In the genomic region with DNA sequence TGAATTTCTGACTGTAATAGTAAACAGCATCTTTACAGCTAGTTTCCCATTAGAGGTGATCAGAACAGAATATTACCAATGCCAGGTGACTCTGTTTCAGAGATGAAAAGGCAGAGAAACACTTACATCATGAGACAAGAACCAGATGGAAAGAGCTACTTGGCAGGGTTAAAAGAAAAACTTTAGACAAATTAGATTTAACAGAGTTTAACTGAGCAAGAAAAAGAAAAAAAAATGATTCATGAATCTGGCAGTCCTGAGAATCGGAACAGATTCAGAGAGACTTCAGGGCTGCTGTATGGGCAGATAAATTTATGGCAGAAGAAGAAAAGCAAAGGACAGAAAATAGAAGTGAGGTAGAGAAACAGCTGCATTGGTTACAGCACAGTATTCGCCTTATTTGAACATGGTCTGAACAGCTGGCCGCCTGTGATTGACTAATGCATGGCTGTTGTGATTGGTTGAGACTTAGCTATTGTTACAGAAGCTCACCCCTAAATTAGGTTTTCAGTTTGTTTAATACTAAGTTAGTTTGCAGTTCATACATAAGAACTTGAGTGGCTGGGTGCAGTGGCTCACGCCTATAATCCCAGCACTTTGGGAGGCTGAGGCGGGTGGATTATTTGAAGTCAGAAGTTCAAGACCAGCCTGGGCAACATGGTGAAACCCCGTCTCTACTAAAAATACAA, we compare ENCODE assay signal across 2 cellular contexts.
TF ChIP-seq lines count a peak whose summit lies in the region.

No MANE protein-coding gene starts in this region.

TF ChIP-seq in SK-N-SH treated with all-trans-retinoic acid at 6 μM for 48 hours, 23 proteins besides CTCF, POLR2A, EP300 and RAD21 (continued from another document):
- TF ChIP-seq, protein P1, sequence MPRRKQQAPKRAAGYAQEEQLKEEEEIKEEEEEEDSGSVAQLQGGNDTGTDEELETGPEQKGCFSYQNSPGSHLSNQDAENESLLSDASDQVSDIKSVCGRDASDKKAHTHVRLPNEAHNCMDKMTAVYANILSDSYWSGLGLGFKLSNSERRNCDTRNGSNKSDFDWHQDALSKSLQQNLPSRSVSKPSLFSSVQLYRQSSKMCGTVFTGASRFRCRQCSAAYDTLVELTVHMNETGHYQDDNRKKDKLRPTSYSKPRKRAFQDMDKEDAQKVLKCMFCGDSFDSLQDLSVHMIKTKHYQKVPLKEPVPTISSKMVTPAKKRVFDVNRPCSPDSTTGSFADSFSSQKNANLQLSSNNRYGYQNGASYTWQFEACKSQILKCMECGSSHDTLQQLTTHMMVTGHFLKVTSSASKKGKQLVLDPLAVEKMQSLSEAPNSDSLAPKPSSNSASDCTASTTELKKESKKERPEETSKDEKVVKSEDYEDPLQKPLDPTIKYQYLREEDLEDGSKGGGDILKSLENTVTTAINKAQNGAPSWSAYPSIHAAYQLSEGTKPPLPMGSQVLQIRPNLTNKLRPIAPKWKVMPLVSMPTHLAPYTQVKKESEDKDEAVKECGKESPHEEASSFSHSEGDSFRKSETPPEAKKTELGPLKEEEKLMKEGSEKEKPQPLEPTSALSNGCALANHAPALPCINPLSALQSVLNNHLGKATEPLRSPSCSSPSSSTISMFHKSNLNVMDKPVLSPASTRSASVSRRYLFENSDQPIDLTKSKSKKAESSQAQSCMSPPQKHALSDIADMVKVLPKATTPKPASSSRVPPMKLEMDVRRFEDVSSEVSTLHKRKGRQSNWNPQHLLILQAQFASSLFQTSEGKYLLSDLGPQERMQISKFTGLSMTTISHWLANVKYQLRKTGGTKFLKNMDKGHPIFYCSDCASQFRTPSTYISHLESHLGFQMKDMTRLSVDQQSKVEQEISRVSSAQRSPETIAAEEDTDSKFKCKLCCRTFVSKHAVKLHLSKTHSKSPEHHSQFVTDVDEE (CRISPR knock-in tag; IDR thresholded peaks at IDR 0.05): 0 out of 2 replicates have a peak, but pooled peaks have one; percentile 76
- no peak for TF ChIP-seq ZFP30 (CRISPR knock-in tag; IDR thresholded peaks at IDR 0.05)
- TF ChIP-seq, protein P2, sequence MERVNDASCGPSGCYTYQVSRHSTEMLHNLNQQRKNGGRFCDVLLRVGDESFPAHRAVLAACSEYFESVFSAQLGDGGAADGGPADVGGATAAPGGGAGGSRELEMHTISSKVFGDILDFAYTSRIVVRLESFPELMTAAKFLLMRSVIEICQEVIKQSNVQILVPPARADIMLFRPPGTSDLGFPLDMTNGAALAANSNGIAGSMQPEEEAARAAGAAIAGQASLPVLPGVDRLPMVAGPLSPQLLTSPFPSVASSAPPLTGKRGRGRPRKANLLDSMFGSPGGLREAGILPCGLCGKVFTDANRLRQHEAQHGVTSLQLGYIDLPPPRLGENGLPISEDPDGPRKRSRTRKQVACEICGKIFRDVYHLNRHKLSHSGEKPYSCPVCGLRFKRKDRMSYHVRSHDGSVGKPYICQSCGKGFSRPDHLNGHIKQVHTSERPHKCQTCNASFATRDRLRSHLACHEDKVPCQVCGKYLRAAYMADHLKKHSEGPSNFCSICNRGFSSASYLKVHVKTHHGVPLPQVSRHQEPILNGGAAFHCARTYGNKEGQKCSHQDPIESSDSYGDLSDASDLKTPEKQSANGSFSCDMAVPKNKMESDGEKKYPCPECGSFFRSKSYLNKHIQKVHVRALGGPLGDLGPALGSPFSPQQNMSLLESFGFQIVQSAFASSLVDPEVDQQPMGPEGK (CRISPR knock-in tag; IDR thresholded peaks at IDR 0.05; ENCODE audit: borderline replicate concordance): peak; percentile 22; the same call in 1 of the 2 replicates
- TF ChIP-seq SNAI2 (CRISPR knock-in tag; IDR thresholded peaks at IDR 0.05): peak; percentile 91
- TF ChIP-seq CSDC2 (CRISPR knock-in tag; IDR thresholded peaks at IDR 0.05): no peak
- TF ChIP-seq ISL1 (CRISPR knock-in tag; IDR thresholded peaks at IDR 0.05): peak; percentile 95
- TF ChIP-seq TCF4 (CRISPR knock-in tag; IDR thresholded peaks at IDR 0.05; ENCODE audit: borderline replicate concordance): peak; percentile 80

TF ChIP-seq in SK-N-SH, 30 proteins besides CTCF, POLR2A, EP300 and RAD21 (continued from another document):
- TF ChIP-seq, protein P3, sequence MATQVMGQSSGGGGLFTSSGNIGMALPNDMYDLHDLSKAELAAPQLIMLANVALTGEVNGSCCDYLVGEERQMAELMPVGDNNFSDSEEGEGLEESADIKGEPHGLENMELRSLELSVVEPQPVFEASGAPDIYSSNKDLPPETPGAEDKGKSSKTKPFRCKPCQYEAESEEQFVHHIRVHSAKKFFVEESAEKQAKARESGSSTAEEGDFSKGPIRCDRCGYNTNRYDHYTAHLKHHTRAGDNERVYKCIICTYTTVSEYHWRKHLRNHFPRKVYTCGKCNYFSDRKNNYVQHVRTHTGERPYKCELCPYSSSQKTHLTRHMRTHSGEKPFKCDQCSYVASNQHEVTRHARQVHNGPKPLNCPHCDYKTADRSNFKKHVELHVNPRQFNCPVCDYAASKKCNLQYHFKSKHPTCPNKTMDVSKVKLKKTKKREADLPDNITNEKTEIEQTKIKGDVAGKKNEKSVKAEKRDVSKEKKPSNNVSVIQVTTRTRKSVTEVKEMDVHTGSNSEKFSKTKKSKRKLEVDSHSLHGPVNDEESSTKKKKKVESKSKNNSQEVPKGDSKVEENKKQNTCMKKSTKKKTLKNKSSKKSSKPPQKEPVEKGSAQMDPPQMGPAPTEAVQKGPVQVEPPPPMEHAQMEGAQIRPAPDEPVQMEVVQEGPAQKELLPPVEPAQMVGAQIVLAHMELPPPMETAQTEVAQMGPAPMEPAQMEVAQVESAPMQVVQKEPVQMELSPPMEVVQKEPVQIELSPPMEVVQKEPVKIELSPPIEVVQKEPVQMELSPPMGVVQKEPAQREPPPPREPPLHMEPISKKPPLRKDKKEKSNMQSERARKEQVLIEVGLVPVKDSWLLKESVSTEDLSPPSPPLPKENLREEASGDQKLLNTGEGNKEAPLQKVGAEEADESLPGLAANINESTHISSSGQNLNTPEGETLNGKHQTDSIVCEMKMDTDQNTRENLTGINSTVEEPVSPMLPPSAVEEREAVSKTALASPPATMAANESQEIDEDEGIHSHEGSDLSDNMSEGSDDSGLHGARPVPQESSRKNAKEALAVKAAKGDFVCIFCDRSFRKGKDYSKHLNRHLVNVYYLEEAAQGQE (IDR thresholded peaks at IDR 0.05; ENCODE audit: low read depth, low read length): no peak
- no peak for TF ChIP-seq POLR2AphosphoS5 (IDR thresholded peaks at IDR 0.05; ENCODE audit: low read depth, low read length)
- no peak for TF ChIP-seq FOXJ3 (CRISPR knock-in tag; IDR thresholded peaks at IDR 0.05)
- no peak for TF ChIP-seq USF2 (IDR thresholded peaks at IDR 0.05; ENCODE audit: borderline replicate concordance, low read depth, low read length)
- TF ChIP-seq GATA2 (CRISPR knock-in tag; IDR thresholded peaks at IDR 0.05): no peak
- no peak for TF ChIP-seq RFX5 (IDR thresholded peaks at IDR 0.05; ENCODE audit: low read length)
- TF ChIP-seq FOXM1 (IDR thresholded peaks at IDR 0.05; ENCODE audit: low read depth): no peak
- TF ChIP-seq ELF1 (IDR thresholded peaks at IDR 0.05): no peak
- TF ChIP-seq IRF3 (IDR thresholded peaks at IDR 0.05; ENCODE audit: low read depth, low read length): no peak
- TF ChIP-seq FOSL2 (IDR thresholded peaks at IDR 0.05; ENCODE audit: borderline replicate concordance, low read depth): no peak
- TF ChIP-seq TCF12 (IDR thresholded peaks at IDR 0.05): no peak; the same call in 1 of the 2 replicates
- no peak for TF ChIP-seq ZBTB33 (IDR thresholded peaks at IDR 0.05; ENCODE audit: borderline replicate concordance, low read depth)
TF ChIP-seq in SK-N-SH: peak in this region for 0.
